Comparison of ENCODE assay signal across 22 cellular contexts in the genomic region with DNA sequence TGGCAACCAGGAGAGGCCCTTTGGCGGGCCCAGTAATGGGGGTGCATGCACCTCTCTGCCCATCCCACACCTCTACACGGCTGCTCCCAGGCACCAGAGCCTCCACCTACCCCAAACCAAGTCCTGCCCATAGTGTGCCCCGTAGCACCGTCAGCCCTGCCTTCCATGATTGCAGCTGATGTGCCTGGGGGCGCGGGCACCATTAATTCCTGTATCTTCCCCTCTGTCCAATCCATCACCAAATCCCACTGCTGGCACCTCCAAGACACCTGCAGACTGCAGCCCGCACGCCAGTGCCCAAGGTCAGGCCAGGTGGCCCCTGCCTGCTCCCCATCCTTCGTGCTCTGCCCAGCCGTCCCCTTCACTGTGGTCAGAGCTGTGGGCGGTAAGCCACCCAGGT.
"Had no signal": no experiment of that assay in that cellular context is flagged by ENCODE, and none has a peak within 500 bp of the region (broad histone marks: within the 10 kb centered on the region; RNA-seq: fewer than 3 reads in every experiment).

No MANE protein-coding gene starts in this region.

- DNase-seq: cerebellar nuclear complex; colonic mucosa; dermis blood vessel endothelial cell; erythroblast; foreskin keratinocyte; hippocampal formation; kidney glomerular epithelial cell; mammary epithelial cell; natural killer cell; psoas muscle; retina; stimulated activated CD4-positive, alpha-beta T cell treated with anti-CD3 and anti-CD28 coated beads, Interleukin-12 subunit alpha, Interleukin-12 subunit beta, amount 100 ng/mL, for 4 hours; stimulated activated naive CD4-positive, alpha-beta T cell; stomach; transverse colon had no signal

- ATAC-seq: foreskin keratinocyte, mucosa of descending colon, psoas muscle had no signal

- H3K9me3 ChIP-seq: colonic mucosa, mucosa of descending colon, psoas muscle, right lobe of liver, stomach, thoracic aorta, transverse colon had no signal

- FAIRE-seq: endothelial cell of umbilical vein had no signal

- H3K27ac ChIP-seq: colonic mucosa, foreskin keratinocyte, neural progenitor cell, parathyroid adenoma, psoas muscle, right lobe of liver, skin epidermis, stomach, thoracic aorta, transverse colon had no signal

- H3K9ac ChIP-seq: neural progenitor cell, parathyroid adenoma had no signal

- H3K4me1 ChIP-seq: colonic mucosa, foreskin keratinocyte, parathyroid adenoma, psoas muscle, right lobe of liver, stomach, transverse colon had no signal

- H3K36me3 ChIP-seq: colonic mucosa, neural progenitor cell, right lobe of liver, stomach, thoracic aorta, transverse colon had no signal

- H2AFZ ChIP-seq: neural progenitor cell, parathyroid adenoma had no signal

- H3K27me3 ChIP-seq: colonic mucosa, foreskin keratinocyte, neural progenitor cell, right lobe of liver, transverse colon had no signal

- H3K4me3 ChIP-seq: colonic mucosa, mucosa of descending colon, neural progenitor cell, psoas muscle, right lobe of liver, skin epidermis, stomach, thoracic aorta, transverse colon had no signal

- H3K4me2 ChIP-seq: neural progenitor cell had no signal

- H3K79me2 ChIP-seq: parathyroid adenoma had no signal
